1 cellular context compared by ENCODE assay signal in the genomic region with DNA sequence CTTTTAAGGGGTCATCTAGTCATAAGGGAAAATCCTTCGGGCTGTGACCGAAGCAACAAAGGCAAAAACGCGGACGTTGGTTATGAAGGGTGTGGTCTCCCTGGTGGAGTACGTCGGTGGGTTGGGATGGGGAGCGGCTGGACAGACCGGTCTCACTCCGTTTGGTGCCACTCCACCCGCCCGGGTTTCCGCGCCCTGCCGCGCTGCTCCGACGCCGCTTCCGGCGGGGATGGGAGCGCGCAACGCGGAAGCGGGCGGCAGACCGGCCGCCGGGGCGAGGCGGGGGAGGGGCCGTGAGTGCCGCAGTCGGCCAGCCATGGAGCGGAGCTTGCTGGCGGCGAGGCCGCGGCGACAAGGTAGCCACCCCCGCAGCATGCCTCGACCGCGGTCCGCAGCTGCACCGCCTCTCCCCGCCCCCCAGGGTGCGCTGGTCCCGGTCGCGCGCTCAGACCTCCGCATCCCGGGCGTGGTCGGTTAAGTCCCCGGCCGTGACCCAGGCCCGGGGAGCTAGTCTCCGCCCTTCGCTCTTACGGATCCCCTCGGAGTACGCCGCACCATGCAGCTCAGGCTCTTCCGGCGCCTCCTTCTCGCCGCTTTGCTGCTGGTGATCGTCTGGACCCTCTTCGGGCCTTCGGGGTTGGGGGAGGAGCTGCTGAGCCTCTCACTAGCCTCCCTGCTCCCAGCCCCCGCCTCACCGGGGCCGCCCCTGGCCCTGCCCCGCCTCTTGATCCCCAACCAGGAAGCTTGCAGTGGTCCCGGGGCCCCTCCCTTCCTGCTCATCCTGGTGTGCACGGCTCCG.
TF ChIP-seq lines count a peak whose summit lies in the region.

A gene with protein sequence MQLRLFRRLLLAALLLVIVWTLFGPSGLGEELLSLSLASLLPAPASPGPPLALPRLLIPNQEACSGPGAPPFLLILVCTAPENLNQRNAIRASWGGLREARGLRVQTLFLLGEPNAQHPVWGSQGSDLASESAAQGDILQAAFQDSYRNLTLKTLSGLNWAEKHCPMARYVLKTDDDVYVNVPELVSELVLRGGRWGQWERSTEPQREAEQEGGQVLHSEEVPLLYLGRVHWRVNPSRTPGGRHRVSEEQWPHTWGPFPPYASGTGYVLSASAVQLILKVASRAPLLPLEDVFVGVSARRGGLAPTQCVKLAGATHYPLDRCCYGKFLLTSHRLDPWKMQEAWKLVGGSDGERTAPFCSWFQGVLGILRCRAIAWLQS (plus strand): TSS at position 260 of the 799 bp plus-strand sequence. CDS start 297 bp downstream, at position 557.

TF ChIP-seq in PFSK-1, 5 proteins besides CTCF, POLR2A, EP300 and RAD21:
- TF ChIP-seq POLR2AphosphoS5 (IDR thresholded peaks at IDR 0.05; ENCODE audit: low read depth, low read length): peak; percentile 94
- TF ChIP-seq, protein P1, sequence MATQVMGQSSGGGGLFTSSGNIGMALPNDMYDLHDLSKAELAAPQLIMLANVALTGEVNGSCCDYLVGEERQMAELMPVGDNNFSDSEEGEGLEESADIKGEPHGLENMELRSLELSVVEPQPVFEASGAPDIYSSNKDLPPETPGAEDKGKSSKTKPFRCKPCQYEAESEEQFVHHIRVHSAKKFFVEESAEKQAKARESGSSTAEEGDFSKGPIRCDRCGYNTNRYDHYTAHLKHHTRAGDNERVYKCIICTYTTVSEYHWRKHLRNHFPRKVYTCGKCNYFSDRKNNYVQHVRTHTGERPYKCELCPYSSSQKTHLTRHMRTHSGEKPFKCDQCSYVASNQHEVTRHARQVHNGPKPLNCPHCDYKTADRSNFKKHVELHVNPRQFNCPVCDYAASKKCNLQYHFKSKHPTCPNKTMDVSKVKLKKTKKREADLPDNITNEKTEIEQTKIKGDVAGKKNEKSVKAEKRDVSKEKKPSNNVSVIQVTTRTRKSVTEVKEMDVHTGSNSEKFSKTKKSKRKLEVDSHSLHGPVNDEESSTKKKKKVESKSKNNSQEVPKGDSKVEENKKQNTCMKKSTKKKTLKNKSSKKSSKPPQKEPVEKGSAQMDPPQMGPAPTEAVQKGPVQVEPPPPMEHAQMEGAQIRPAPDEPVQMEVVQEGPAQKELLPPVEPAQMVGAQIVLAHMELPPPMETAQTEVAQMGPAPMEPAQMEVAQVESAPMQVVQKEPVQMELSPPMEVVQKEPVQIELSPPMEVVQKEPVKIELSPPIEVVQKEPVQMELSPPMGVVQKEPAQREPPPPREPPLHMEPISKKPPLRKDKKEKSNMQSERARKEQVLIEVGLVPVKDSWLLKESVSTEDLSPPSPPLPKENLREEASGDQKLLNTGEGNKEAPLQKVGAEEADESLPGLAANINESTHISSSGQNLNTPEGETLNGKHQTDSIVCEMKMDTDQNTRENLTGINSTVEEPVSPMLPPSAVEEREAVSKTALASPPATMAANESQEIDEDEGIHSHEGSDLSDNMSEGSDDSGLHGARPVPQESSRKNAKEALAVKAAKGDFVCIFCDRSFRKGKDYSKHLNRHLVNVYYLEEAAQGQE (IDR thresholded peaks at IDR 0.05; ENCODE audit: insufficient read depth in 1 of 2, low read depth in 2 of 2, low read length in 2 of 2): 0 out of 4 replicates have a peak, but pooled peaks of 1 of the 2 experiments have one; percentile 5
- TF ChIP-seq TAF1 (IDR thresholded peaks at IDR 0.05; ENCODE audit: borderline replicate concordance, insufficient read depth, low read length): peak; percentile 10; the same call in 1 of the 2 replicates
- TF ChIP-seq SIN3A (IDR thresholded peaks at IDR 0.05; ENCODE audit: borderline replicate concordance, insufficient read depth, low read length): peak; percentile 95; the same call in 1 of the 2 replicates
- no peak for TF ChIP-seq FOXP2 (optimal IDR thresholded peaks at IDR 0.05; ENCODE audit: borderline replicate concordance, extremely low read depth, extremely low read length, insufficient read depth)
